ENCODE assay signal across 1 cellular context in the genomic region with DNA sequence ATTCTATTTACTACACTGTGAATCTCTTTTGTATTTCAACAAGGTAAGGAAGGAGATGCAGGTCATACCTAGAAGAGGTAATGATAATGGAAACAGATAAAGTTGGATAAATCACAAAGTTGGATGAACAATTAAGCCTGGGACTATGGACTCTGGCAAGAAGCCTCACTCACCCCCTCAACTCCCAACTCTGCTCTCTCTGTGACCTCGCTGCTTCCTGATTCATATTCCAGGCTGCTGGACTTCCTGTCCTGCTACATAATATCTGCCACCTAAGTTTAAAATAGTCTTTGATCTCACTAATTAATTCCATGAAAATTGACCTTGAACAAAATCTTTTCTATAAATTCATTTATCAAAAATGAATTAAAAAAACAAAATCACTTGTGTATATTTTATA.
TF ChIP-seq lines count a peak whose summit lies in the region.

No MANE protein-coding gene starts in this region.

TF ChIP-seq in GM23338, 12 proteins besides CTCF, POLR2A, EP300 and RAD21:
- TF ChIP-seq REST (IDR thresholded peaks at IDR 0.05; ENCODE audit: unreplicated experiment) (no peak), EZH2 (IDR thresholded peaks at IDR 0.05; ENCODE audit: low read depth, unreplicated experiment) (no peak), STAT1 (IDR thresholded peaks at IDR 0.05; ENCODE audit: unreplicated experiment) (no peak), EZH2phosphoT487 (IDR thresholded peaks at IDR 0.05; ENCODE audit: unreplicated experiment) (no peak), ZNF331 (CRISPR knock-in tag; IDR thresholded peaks at IDR 0.05; ENCODE audit: low read depth) (no peak), CREB1 (CRISPR knock-in tag; IDR thresholded peaks at IDR 0.05; ENCODE audit: low read depth) (no peak), ZNF114 (CRISPR knock-in tag; IDR thresholded peaks at IDR 0.05) (no peak), POLR2AphosphoS5 (IDR thresholded peaks at IDR 0.05; ENCODE audit: low read depth) (no peak), JUNB (IDR thresholded peaks at IDR 0.05; ENCODE audit: unreplicated experiment) (no peak), NANOG (IDR thresholded peaks at IDR 0.05; ENCODE audit: borderline replicate concordance) (no peak), ETS1 (IDR thresholded peaks at IDR 0.05) (no peak), ZNF462 (CRISPR knock-in tag; IDR thresholded peaks at IDR 0.05) (no peak)
